Comparison of ENCODE assay signal across 12 cellular contexts in genomic region chr5:54581831-54582548, GRCh38.
A peak's percentile ranks its signal among the peaks of the same experiment; 100 is the strongest.
DNase-seq lines count a peak whose midpoint lies in the region; ATAC-seq and TF ChIP-seq lines count a peak whose summit lies in the region.
"Had no signal": no experiment of that assay in that cellular context is flagged by ENCODE, and none has a peak within 500 bp of the region (broad histone marks: within the 10 kb centered on the region; RNA-seq: fewer than 3 reads in every experiment).

No MANE protein-coding gene starts in this region.

- peak overlapping the region; percentile 35 for H3K4me2 ChIP-seq in smooth muscle cell

- no peaks in the 10 kb centered on the region for H3K36me3 ChIP-seq in smooth muscle cell (ENCODE audit: low read depth)

- no peaks in the 10 kb centered on the region for H3K79me2 ChIP-seq in smooth muscle cell (ENCODE audit: low read depth)

- H2AFZ ChIP-seq in smooth muscle cell (ENCODE audit: low read depth) = no peak overlapping the region

- ATAC-seq in right cardiac atrium (peak; percentile 63 to 67), GM18858 (IDR thresholded peaks at IDR 0.05; ENCODE audit: unreplicated experiment) (no peak)

- intact Hi-C loops in right cardiac atrium (cut with DNase I) (no loop called here), posterior cingulate gyrus (cut with DNase I) (no loop called here)

- DNase-seq in AG10803 (ENCODE audit: low read depth) = peak; percentile 88
- peak; percentile 61 for DNase-seq in choroid plexus epithelial cell (ENCODE audit: low read depth)
- DNase-seq in right cardiac atrium = no peak
- no peak for DNase-seq in smooth muscle cell (lab: John Stamatoyannopoulos, UW; ENCODE audit: unreplicated experiment)
- no peak for DNase-seq in activated CD8-positive, alpha-beta memory T cell treated with anti-CD3 and anti-CD28 coated beads, Interleukin-2, amount 50 U/mL, for 48 hours
- no peak for DNase-seq in posterior cingulate gyrus
- DNase-seq in medulla oblongata (ENCODE audit: extremely low spot score) = no peak
- DNase-seq: activated effector memory CD4-positive, alpha-beta T cell treated with anti-CD3 and anti-CD28 coated beads, Interleukin-2, amount 50 U/mL, for 16 hours; NCI-H1436; NCI-H526; T-helper 9 cell had no signal

- WGBS in right cardiac atrium = 51% methylated on average over 3 of the region's 3 CpGs
- WGBS in smooth muscle cell (ENCODE audit: low lambda C conversion rate) = 85% methylated on average over 3 of the region's 3 CpGs

- H3K4me3 ChIP-seq in AG10803 (ENCODE audit: low read length) (peak overlapping the region; percentile 29; the same call in 1 of the 2 replicates), choroid plexus epithelial cell (ENCODE audit: low read depth, low read length) (no peak overlapping the region), right cardiac atrium (ENCODE audit: low read length) (no peak overlapping the region), smooth muscle cell (no peak overlapping the region)

- H3K27me3 ChIP-seq in right cardiac atrium (ENCODE audit: control insufficient read depth, insufficient read depth) = no peaks in the 10 kb centered on the region
- H3K27me3 ChIP-seq in smooth muscle cell (ENCODE audit: low read depth) = no peaks in the 10 kb centered on the region

- no peak overlapping the region for H3K9ac ChIP-seq in smooth muscle cell (ENCODE audit: low read depth)

- no peaks in the 10 kb centered on the region for H4K20me1 ChIP-seq in smooth muscle cell (ENCODE audit: low read depth)

- TF ChIP-seq CTCF in AG10803 (conservative IDR thresholded peaks at IDR 0.05; ENCODE audit: low read length) (no peak), choroid plexus epithelial cell (conservative IDR thresholded peaks at IDR 0.05; ENCODE audit: low read depth, low read length) (no peak), smooth muscle cell (IDR thresholded peaks at IDR 0.05; ENCODE audit: borderline replicate concordance, insufficient read depth, poor library complexity, severe bottlenecking) (no peak)

- no peaks in the 10 kb centered on the region for H3K4me1 ChIP-seq in right cardiac atrium (ENCODE audit: control insufficient read depth, insufficient read depth, low read length)
- no peaks in the 10 kb centered on the region for H3K4me1 ChIP-seq in smooth muscle cell (ENCODE audit: low read depth)

- H3K9me3 ChIP-seq in right cardiac atrium (ENCODE audit: control insufficient read depth, low read length) = no peaks in the 10 kb centered on the region
- no peaks in the 10 kb centered on the region for H3K9me3 ChIP-seq in smooth muscle cell (replicated peaks; ENCODE audit: low read depth)

- H3F3A ChIP-seq in smooth muscle cell (ENCODE audit: low read depth) = no peaks in the 10 kb centered on the region

- peak overlapping the region; percentile 30 for H3K27ac ChIP-seq in right cardiac atrium (ENCODE audit: low read length)
- H3K27ac ChIP-seq in smooth muscle cell (ENCODE audit: low read depth) = no peak overlapping the region

Comparison
In these comparisons a context has a peak if more than half of its experiments do, and no peak if none do; other contexts are left out.
1. DNase-seq: peak in AG10803 (single experiment) and choroid plexus epithelial cell (single experiment); none in right cardiac atrium (0 of 3), smooth muscle cell (single experiment), activated CD8-positive, alpha-beta memory T cell treated with anti-CD3 and anti-CD28 coated beads, Interleukin-2, amount 50 U/mL, for 48 hours (single experiment), posterior cingulate gyrus (0 of 10) and medulla oblongata (single experiment).